41 cellular contexts compared by ENCODE assay signal in the genomic region with DNA sequence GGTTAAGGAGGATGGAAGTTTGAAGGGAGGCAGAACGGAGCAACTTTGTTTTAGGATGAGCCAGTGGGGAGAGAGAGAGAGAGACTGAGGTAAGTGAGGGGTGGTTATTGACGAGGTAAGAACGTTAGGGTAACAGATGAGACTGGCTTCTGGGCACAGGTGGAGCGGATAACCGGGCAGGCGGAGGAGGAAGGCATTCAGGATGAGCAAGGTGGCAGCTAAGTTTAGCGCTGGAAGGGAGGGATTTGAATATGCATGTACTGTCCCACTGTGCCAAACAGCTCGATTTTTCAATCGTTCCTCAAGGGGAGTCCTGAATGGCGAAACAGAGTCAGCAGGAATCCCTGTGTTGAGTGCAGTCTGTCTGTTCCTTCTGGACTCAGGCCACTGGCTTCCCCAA. TPM values are rescaled to one million over a fixed set of nuclear protein-coding genes. Genes with fewer than 3 reads are reported as not detected.
"Had no signal": no experiment of that assay in that cellular context is flagged by ENCODE, and none has a peak within 500 bp of the region (broad histone marks: within the 10 kb centered on the region; RNA-seq: fewer than 3 reads in every experiment).

No MANE protein-coding gene starts in this region.

- H3K9me3 Mint-ChIP-seq: activated CD4-positive, alpha-beta memory T cell treated with anti-CD3 and anti-CD28 coated beads for 36 hours; activated CD4-positive, alpha-beta T cell treated with anti-CD3 and anti-CD28 coated beads, Interleukin-2, amount 10 ng/mL, durations not matched to agents 24 days and 14 days; activated naive CD4-positive, alpha-beta T cell treated with anti-CD3 and anti-CD28 coated beads for 36 hours; activated naive CD8-positive, alpha-beta T cell treated with anti-CD3 and anti-CD28 coated beads for 36 hours; activated T-helper 1 cell treated with anti-CD3 and anti-CD28 coated beads, Interleukin-12 subunit alpha, Interleukin-12 subunit beta, Interleukin-2, Interleukin-4 antibody, amounts not matched to agents 30 ng/mL and 10 ng/mL and 1 ng/mL, durations not matched to agents 14 hours and 24 hours and 36 hours; effector memory CD8-positive, alpha-beta T cell; immature natural killer cell; nephron had no signal

- H3K4me1 Mint-ChIP-seq: activated CD4-positive, alpha-beta T cell treated with anti-CD3 and anti-CD28 coated beads, Interleukin-2, amount 10 ng/mL, durations not matched to agents 24 days and 14 days; activated naive CD8-positive, alpha-beta T cell treated with anti-CD3 and anti-CD28 coated beads for 36 hours; brain; immature natural killer cell; nephron had no signal

- H3K36me3 ChIP-seq: adrenal gland, ascending aorta, cardiac muscle cell, heart left ventricle, ovary, transverse colon, WERI-Rb-1 had no signal

- H3K27ac Mint-ChIP-seq: activated CD4-positive, alpha-beta memory T cell treated with anti-CD3 and anti-CD28 coated beads for 36 hours; activated CD4-positive, alpha-beta T cell treated with anti-CD3 and anti-CD28 coated beads, Interleukin-2, amount 10 ng/mL, durations not matched to agents 24 days and 14 days; activated naive CD4-positive, alpha-beta T cell treated with anti-CD3 and anti-CD28 coated beads for 36 hours; activated naive CD8-positive, alpha-beta T cell treated with anti-CD3 and anti-CD28 coated beads for 36 hours; activated T-helper 1 cell treated with anti-CD3 and anti-CD28 coated beads, Interleukin-12 subunit alpha, Interleukin-12 subunit beta, Interleukin-2, Interleukin-4 antibody, amounts not matched to agents 30 ng/mL and 10 ng/mL and 1 ng/mL, durations not matched to agents 14 hours and 24 hours and 36 hours; brain; effector memory CD8-positive, alpha-beta T cell; immature natural killer cell; nephron; progenitor cell of endocrine pancreas had no signal

- H3K4me1 ChIP-seq: adrenal gland, ascending aorta, heart left ventricle, testis, transverse colon had no signal

- H3K36me3 Mint-ChIP-seq: activated CD4-positive, alpha-beta memory T cell treated with anti-CD3 and anti-CD28 coated beads for 36 hours; activated naive CD8-positive, alpha-beta T cell treated with anti-CD3 and anti-CD28 coated beads for 36 hours; brain; immature natural killer cell had no signal

- ATAC-seq: effector memory CD8-positive, alpha-beta T cell; heart left ventricle; left colon; sciatic nerve; stimulated activated naive CD8-positive, alpha-beta T cell treated with anti-CD3 and anti-CD28 coated beads, Interleukin-15, Interleukin-2, amounts not matched to agents 100 U/mL and 50 U/mL, for 24 hours had no signal

- H3K27ac ChIP-seq: adrenal gland, ascending aorta, cardiac muscle cell, coronary artery, heart left ventricle, ovary, skin epidermis, testis, transverse colon, WERI-Rb-1 had no signal

- H3K4me3 ChIP-seq: adrenal gland, ascending aorta, cardiac muscle cell, coronary artery, heart left ventricle, ovary, skin epidermis, testis, transverse colon had no signal

- H3K4me3 Mint-ChIP-seq: activated CD4-positive, alpha-beta memory T cell treated with anti-CD3 and anti-CD28 coated beads for 36 hours; activated CD4-positive, alpha-beta T cell treated with anti-CD3 and anti-CD28 coated beads, Interleukin-2, amount 10 ng/mL, durations not matched to agents 24 days and 14 days; activated naive CD4-positive, alpha-beta T cell treated with anti-CD3 and anti-CD28 coated beads for 36 hours; activated naive CD8-positive, alpha-beta T cell treated with anti-CD3 and anti-CD28 coated beads for 36 hours; activated T-helper 1 cell treated with anti-CD3 and anti-CD28 coated beads, Interleukin-12 subunit alpha, Interleukin-12 subunit beta, Interleukin-2, Interleukin-4 antibody, amounts not matched to agents 30 ng/mL and 10 ng/mL and 1 ng/mL, durations not matched to agents 14 hours and 24 hours and 36 hours; brain; effector memory CD8-positive, alpha-beta T cell; immature natural killer cell; nephron had no signal

- H3K27me3 ChIP-seq: adrenal gland, ascending aorta, ovary, testis, transverse colon had no signal

- DNase-seq: activated CD4-positive, alpha-beta memory T cell treated with anti-CD3 and anti-CD28 coated beads for 36 hours; activated CD4-positive, alpha-beta T cell treated with anti-CD3 and anti-CD28 coated beads, Interleukin-2, amount 10 ng/mL, durations not matched to agents 24 days and 14 days; activated CD4-positive, CD25-positive, alpha-beta regulatory T cell treated with anti-CD3 and anti-CD28 coated beads, Interleukin-2, amount 50 U/mL, for 72 hours; activated CD8-positive, alpha-beta memory T cell treated with anti-CD3 and anti-CD28 coated beads, Interleukin-2, amount 50 U/mL, for 4 hours; activated effector memory CD4-positive, alpha-beta T cell treated with anti-CD3 and anti-CD28 coated beads, Interleukin-2, amount 50 U/mL, for 16 hours; activated naive CD4-positive, alpha-beta T cell treated with anti-CD3 and anti-CD28 coated beads for 36 hours; activated naive CD8-positive, alpha-beta T cell treated with anti-CD3 and anti-CD28 coated beads for 36 hours; activated T-cell treated with anti-CD3 and anti-CD28 coated beads, Interleukin-2, amount 50 U/mL, for 1 hour; adrenal gland; effector memory CD8-positive, alpha-beta T cell; heart left ventricle; hypothalamus; immature natural killer cell; kidney; left colon; mammary epithelial cell; ovary; retina; stimulated activated CD4-positive, alpha-beta T cell treated with anti-CD3 and anti-CD28 coated beads, Interleukin-12 subunit alpha, Interleukin-12 subunit beta, amount 100 ng/mL, for 4 hours; stimulated activated CD4-positive, alpha-beta T cell treated with anti-CD3 and anti-CD28 coated beads, Interleukin-4, amount 100 ng/mL, for 1 hour; stimulated activated naive CD8-positive, alpha-beta T cell treated with anti-CD3 and anti-CD28 coated beads, Interleukin-15, Interleukin-2, amounts not matched to agents 100 U/mL and 50 U/mL, for 24 hours; testis; transverse colon; WERI-Rb-1 had no signal

RNA-seq across cellular contexts. Expression of a gene that starts 35.8 kb away (rescaled TPM):
- total RNA-seq: activated CD4-positive, alpha-beta memory T cell treated with anti-CD3 and anti-CD28 coated beads for 36 hours; activated CD4-positive, alpha-beta T cell treated with anti-CD3 and anti-CD28 coated beads, Interleukin-2, amount 10 ng/mL, durations not matched to agents 24 days and 14 days; activated CD8-positive, alpha-beta memory T cell treated with anti-CD3 and anti-CD28 coated beads for 36 hours; activated naive CD4-positive, alpha-beta T cell treated with anti-CD3 and anti-CD28 coated beads for 36 hours; activated naive CD8-positive, alpha-beta T cell treated with anti-CD3 and anti-CD28 coated beads for 36 hours; activated T-helper 1 cell treated with anti-CD3 and anti-CD28 coated beads, Interleukin-12 subunit alpha, Interleukin-12 subunit beta, Interleukin-2, Interleukin-4 antibody, amounts not matched to agents 30 ng/mL and 10 ng/mL and 1 ng/mL, durations not matched to agents 14 hours and 24 hours and 36 hours; ascending aorta; cardiac muscle cell; endothelial cell of umbilical vein; fibroblast of lung; fibroblast of villous mesenchyme; heart left ventricle; kidney; left colon; liver; mammary epithelial cell; mucosa of gallbladder; ovary; progenitor cell of endocrine pancreas; sciatic nerve; transverse colon; urinary bladder had no signal
- polyA plus RNA-seq: cardiac muscle cell, endothelial cell of umbilical vein, esophagus, fibroblast of lung, heart left ventricle, immature natural killer cell, liver, mammary epithelial cell, ovary, urinary bladder had no signal
